In genomic region chr3:196968233-196969000, GRCh38 we compare ENCODE assay signal across 8 cellular contexts. TPM values are rescaled to one million over a fixed set of nuclear protein-coding genes. Genes with fewer than 3 reads are reported as not detected.
DNase-seq lines count a peak whose midpoint lies in the region; ATAC-seq, FAIRE-seq and TF ChIP-seq lines count a peak whose summit lies in the region.

Gene PIGZ (minus strand): TSS chr3:196968833. CDS start chr3:196952031, 16,802 bp downstream.

- H3K27me3 ChIP-seq in CD4-positive, alpha-beta T cell (ENCODE audit: control insufficient read depth, insufficient read depth, low read length): peaks cover 6% of the 10 kb centered on the region
- no peaks in the 10 kb centered on the region; a peak in 1 of 4 replicates for H3K27me3 ChIP-seq in GM12878 (replicated peaks in 1 of 2; ENCODE audit: control insufficient read depth in 2 of 2, insufficient read depth in 2 of 2, low read length in 1 of 2)

- POLR2A ChIA-PET in CD4-positive, alpha-beta T cell (lab: Charles Lee): interaction anchor here (0.6 to 1.9 kb wide), 2 partner anchors 26 to 677 kb away, joined by 3 to 10 read pairs; partner anchors contain the start of gene NCBP2
- POLR2A ChIA-PET in RWPE1 (lab: Yijun Ruan, JAX; ENCODE audit: low non-redundant PET) (no interaction called here), GM12878 (lab: Charles Lee) (no interaction called here)

- no TSS peak for BruUV-seq in GM12878 (replicated peaks; lab: Mats Ljungman, UMichigan)

- H3K9me3 ChIP-seq in CD4-positive, alpha-beta T cell (ENCODE audit: control insufficient read depth, low read length): no peaks in the 10 kb centered on the region
- peaks cover 14% of the 10 kb centered on the region; the same call in 1 of the 3 replicates for H3K9me3 ChIP-seq in GM12878 (replicated peaks; ENCODE audit: control insufficient read depth, insufficient read depth, low read length)

- TF ChIP-seq POLR2A in GM19193 (IDR thresholded peaks at IDR 0.05; ENCODE audit: extremely low read depth, insufficient read depth, insufficient read length) (peak; percentile 46), GM12878 (IDR thresholded peaks at IDR 0.05; ENCODE audit: low read depth, low read length) (no peak)

- H2AFZ ChIP-seq in GM12878 (ENCODE audit: control insufficient read depth, low read depth, low read length): peak within 1 kb of the TSS; percentile 81

- H3K9me3 Mint-ChIP-seq in CD4-positive, alpha-beta T cell: no peaks in the 10 kb centered on the region

- peaks cover 19% of the 10 kb centered on the region for H3K27me3 Mint-ChIP-seq in CD4-positive, alpha-beta T cell

- TF ChIP-seq EP300 in GM12878 (IDR thresholded peaks at IDR 0.05; ENCODE audit: borderline replicate concordance in 1 of 2, control insufficient read depth in 1 of 2, low read depth in 2 of 2, low read length in 2 of 2): no peak

- no peak within 1 kb of the TSS for H3K27ac ChIP-seq in CD4-positive, alpha-beta T cell (ENCODE audit: low read depth, low read length)
- H3K27ac ChIP-seq in RWPE1: peak within 1 kb of the TSS; percentile 80
- peak within 1 kb of the TSS; percentile 33; the same call in 1 of the 2 replicates for H3K27ac ChIP-seq in GM12878 (ENCODE audit: control insufficient read depth, insufficient read depth)

- H3K4me2 ChIP-seq in GM12878 (ENCODE audit: control insufficient read depth, insufficient read depth): peak within 1 kb of the TSS; percentile 96

- intact Hi-C loops in CD4-positive, alpha-beta T cell (cut with DNase I, micrococcal nuclease): loop anchor here in 1 of 2 experiments (2.0 kb wide), 1 partner anchor 26 kb away; the partner anchor contains the start of gene NCBP2
- intact Hi-C loops in GM12878 (cut with micrococcal nuclease; ENCODE audit: unreplicated experiment): loop anchor here (2.0 kb wide), 1 partner anchor 26 kb away; the partner anchor contains the start of gene NCBP2

- no peak for FAIRE-seq in GM12878 (lab: Jason Lieb, UNC)

- H3K4me3 ChIP-seq in GM12878: peak within 1 kb of the TSS; percentile 90

- TF ChIP-seq CTCF in CD4-positive, alpha-beta T cell (IDR thresholded peaks at IDR 0.05): no peak
- TF ChIP-seq CTCF in RWPE1 (conservative IDR thresholded peaks at IDR 0.05; ENCODE audit: low read depth) (no peak), GM12878 (IDR thresholded peaks at IDR 0.05 in 2 of 3, conservative IDR thresholded peaks at IDR 0.05 in 1 of 3; ENCODE audit: control insufficient read depth in 2 of 3, extremely low read depth in 1 of 3, insufficient read depth in 1 of 3, low read depth in 3 of 3, low read length in 3 of 3) (no peak)

- no peaks in the 10 kb centered on the region for H4K20me1 ChIP-seq in GM12878 (ENCODE audit: control insufficient read depth, insufficient read depth)

- TF ChIP-seq RAD21 in GM12878 (IDR thresholded peaks at IDR 0.05; ENCODE audit: insufficient read depth, low read depth, low read length): no peak

- H3K4me1 Mint-ChIP-seq in CD4-positive, alpha-beta T cell (ENCODE audit: low read depth): peaks cover 11% of the 10 kb centered on the region

- peak in 4 of 10 experiments; percentile 13 to 43 (median 22) for DNase-seq in CD4-positive, alpha-beta T cell
- DNase-seq in RWPE1 (ENCODE audit: low spot score) (peak; percentile 44), GM12878 (ENCODE audit: low read depth, low spot score) (no peak), iris pigment epithelial cell (ENCODE audit: low read depth) (peak; percentile 45), DMS153 (lab: John Stamatoyannopoulos, UW) (no peak)
- DNase-seq in stimulated activated CD4-positive, alpha-beta T cell treated with anti-CD3 and anti-CD28 coated beads, Interleukin-15, amount 100 ng/mL, for 24 hours: peak; percentile 64

- WGBS in GM12878 (ENCODE audit: insufficient coverage, insufficient replicate concordance, low lambda C conversion rate, missing lambda C conversion rate): 1% methylated on average over 48 of the region's 80 CpGs

- no peaks in the 10 kb centered on the region for H3K79me2 ChIP-seq in GM12878 (ENCODE audit: control insufficient read depth, insufficient read depth, low read length)

- H3K36me3 ChIP-seq in GM12878 (ENCODE audit: control insufficient read depth in 2 of 2, insufficient read depth in 2 of 2, low read length in 1 of 2): no peaks in the 10 kb centered on the region

- RAD21 ChIA-PET in GM12878 (lab: Charles Lee; ENCODE audit: unreplicated experiment): interaction anchor here (1.6 to 3.9 kb wide), 2 partner anchors 26 to 132 kb away, joined by 5 to 30 read pairs; partner anchors contain the start of gene NCBP2

- in situ Hi-C loops in GM12878 (cut with MboI): no loop called here

- CTCF ChIA-PET in CD4-positive, alpha-beta T cell (lab: Charles Lee): interaction anchor here (1.3 to 1.5 kb wide), 2 partner anchors 27 to 152 kb away, joined by 3 read pairs; partner anchors contain the start of gene NCBP2
- CTCF ChIA-PET in RWPE1 (lab: Yijun Ruan, JAX) (interaction anchor here (0.6 kb wide), 1 partner anchor 62 kb away, joined by 3 read pairs; no protein-coding TSS in a partner anchor), GM12878 (lab: Yijun Ruan, JAX) (interaction anchor here (0.5 to 4.7 kb wide), 3 partner anchors 61 to 335 kb away, joined by 3 to 68 read pairs (median 4); partner anchors contain the start of gene MELTF)

- no peak within 1 kb of the TSS for H3K27ac Mint-ChIP-seq in CD4-positive, alpha-beta T cell

- peaks cover 3% of the 10 kb centered on the region for H3K4me1 ChIP-seq in GM12878 (ENCODE audit: control insufficient read depth, insufficient read depth, low read length)

- SMC1A ChIA-PET in GM12878 (lab: Charles Lee; ENCODE audit: uncharacterized antibody, unreplicated experiment): interaction anchor here (1.0 to 2.1 kb wide), 2 partner anchors 131 to 133 kb away, joined by 3 to 8 read pairs; no protein-coding TSS in a partner anchor

- H3K9ac ChIP-seq in GM12878 (ENCODE audit: control insufficient read depth, insufficient read depth, low read length): peak within 1 kb of the TSS; percentile 69

- peak within 1 kb of the TSS; percentile 87 for H3K4me3 Mint-ChIP-seq in CD4-positive, alpha-beta T cell

- no peaks in the 10 kb centered on the region for H3K36me3 Mint-ChIP-seq in CD4-positive, alpha-beta T cell (ENCODE audit: low read depth)

- peak; percentile 64 for ATAC-seq in CD4-positive, alpha-beta T cell (ENCODE audit: poor library complexity)
- peak; percentile 53 for ATAC-seq in HG03159 (IDR thresholded peaks at IDR 0.05; ENCODE audit: unreplicated experiment)
- ATAC-seq in GM12878: peak; percentile 80

TF ChIP-seq in GM12878, 131 proteins besides CTCF, POLR2A, EP300 and RAD21 (continues in another document):
- TF ChIP-seq BHLHE40 (IDR thresholded peaks at IDR 0.05; ENCODE audit: borderline replicate concordance in 1 of 2, low read depth in 2 of 2, low read length in 1 of 2) (peak in 1 of 2 experiments; percentile 27; a peak in 2 of 4 replicates), SPI1 (IDR thresholded peaks at IDR 0.05; ENCODE audit: borderline replicate concordance, insufficient read depth, low read depth, low read length) (peak; percentile 7; the same call in 1 of the 2 replicates), ATF2 (IDR thresholded peaks at IDR 0.05; ENCODE audit: low read length) (no peak), NKRF (conservative IDR thresholded peaks at IDR 0.05) (peak; percentile 32), SMARCA5 (IDR thresholded peaks at IDR 0.05) (0 out of 2 replicates have a peak, but pooled peaks have one; percentile 37), ZNF207 (IDR thresholded peaks at IDR 0.05; ENCODE audit: borderline replicate concordance) (peak; percentile 30; the same call in 1 of the 2 replicates), NBN (IDR thresholded peaks at IDR 0.05) (peak; percentile 22; the same call in 1 of the 2 replicates)

RNA-seq across cellular contexts. Expression of gene PIGZ, which starts in this region (rescaled TPM):
- total RNA-seq in CD4-positive, alpha-beta T cell: under 1 TPM; 0.33 to 0.61 TPM
- total RNA-seq in GM12878 (2013; cell fraction: nucleolus; rRNA removed): 5.9 and 7.0 TPM in 2 replicates
- total RNA-seq in GM12878 (2014; rRNA removed) (0.54 and 0.85 TPM in 2 replicates), GM12878 (2014; rRNA removed; fragmentation: Illumina TruSeq; extraction: Trizol) (0.31 and 0.69 TPM in 2 replicates), GM12878 (2021) (0.90 and 1.2 TPM in 2 replicates)
- 1.5 TPM for polyA plus RNA-seq in GM12878 (2011; ENCODE audit: low read depth)
- polyA plus RNA-seq in GM12878 (2011; rRNA removed) (0.29 and 0.42 TPM in 2 replicates), GM12878 (2014; fragmentation: Illumina TruSeq; extraction: Trizol) (0.44 and 0.88 TPM in 2 replicates), GM12878 (2014; fragmentation: Nextera tagmentation; extraction: Ambion mirVana) (under 1 TPM; 0.06 to 0.42 TPM), GM12878 (2014; rRNA removed) (1.1 TPM in 2 replicates), GM12878 (2016; fragmentation: Nextera tagmentation; extraction: Ambion mirVana) (under 1 TPM; 0.44 to 1.00 TPM)
- 0.32 and 0.45 TPM in 2 replicates for polyA plus RNA-seq in GM12878 (2011; cell fraction: cytosol; rRNA removed)
- polyA plus RNA-seq in GM12878 (2011; cell fraction: nucleus; rRNA removed): 0.69 and 1.4 TPM in 2 replicates
- polyA plus RNA-seq in GM12878 (2012): 2.7 and 3.0 TPM in 2 replicates
- 0.10 and 0.29 TPM in 2 replicates for polyA minus RNA-seq in GM12878 (2011; rRNA and poly(A)+ RNA removed)
- 0.42 TPM in 1 of 2 replicates, not detected in the other for polyA minus RNA-seq in GM12878 (2011; cell fraction: cytosol; rRNA and poly(A)+ RNA removed)
- 0.12 and 0.19 TPM in 2 replicates for polyA minus RNA-seq in GM12878 (2011; cell fraction: nucleus; rRNA and poly(A)+ RNA removed)

Comparison
In these comparisons a context has a peak if more than half of its experiments do, and no peak if none do; other contexts are left out.
1. Peak in ATAC-seq in CD4-positive, alpha-beta T cell; RNA of the gene not detected or under 1 TPM.
2. DNase-seq: peak in RWPE1 (single experiment), iris pigment epithelial cell (single experiment) and stimulated activated CD4-positive, alpha-beta T cell treated with anti-CD3 and anti-CD28 coated beads, Interleukin-15, amount 100 ng/mL, for 24 hours (single experiment); none in GM12878 (single experiment) and DMS153 (single experiment).
3. Peak in every context shown above with its lines, with median percentiles within 50 percentile points of each other: ATAC-seq.